8 cellular contexts compared by ENCODE assay signal in the genomic region with DNA sequence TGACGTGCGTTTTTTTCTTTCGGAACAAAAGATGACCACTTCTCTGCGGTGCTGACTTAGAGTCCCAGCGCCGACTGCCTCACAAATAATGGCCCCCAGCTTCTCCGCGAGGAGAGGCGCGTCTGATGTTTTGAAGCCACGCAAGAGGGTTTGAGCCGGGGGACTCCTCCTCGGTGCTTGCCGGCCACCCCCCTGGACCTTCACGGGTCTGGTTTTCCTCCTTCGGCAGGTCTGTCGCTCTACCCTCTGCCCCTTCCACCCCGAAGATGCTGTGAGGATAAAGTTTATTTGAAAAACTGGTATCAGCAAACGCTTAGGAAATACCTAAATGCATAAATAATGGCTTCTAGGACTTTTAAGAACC. TPM values are rescaled to one million over a fixed set of nuclear protein-coding genes. Genes with fewer than 3 reads are reported as not detected.
A peak's percentile ranks its signal among the peaks of the same experiment; 100 is the strongest.
DNase-seq lines count a peak whose midpoint lies in the region; ATAC-seq, FAIRE-seq and TF ChIP-seq lines count a peak whose summit lies in the region.

No MANE protein-coding gene starts in this region.

- H3K27me3 Mint-ChIP-seq in type B pancreatic cell: no peaks in the 10 kb centered on the region

- FAIRE-seq in GM19239 (lab: Jason Lieb, UNC): no peak

- peaks cover 27% of the 10 kb centered on the region for H3K4me1 Mint-ChIP-seq in type B pancreatic cell (ENCODE audit: unreplicated experiment)

- peak; percentile 29 for DNase-seq in AG10803 (ENCODE audit: low read depth)
- DNase-seq in ascending aorta (ENCODE audit: low spot score in 2 of 2): no peak
- no peak for DNase-seq in left lung
- DNase-seq in type B pancreatic cell (ENCODE audit: extremely low spot score, unreplicated experiment): no peak
- DNase-seq in activated gamma-delta T cell (lab: John Stamatoyannopoulos, UW): no peak
- no peak for DNase-seq in ACHN
- no peak for DNase-seq in GM19239 (ENCODE audit: insufficient read length, low spot score)

- H3K9me3 ChIP-seq in ascending aorta: no peaks in the 10 kb centered on the region
- H3K9me3 ChIP-seq in left lung: no peaks in the 10 kb centered on the region

- intact Hi-C loops in ascending aorta (cut with DNase I) (loop anchor here (1.0 to 10.0 kb wide), 3 partner anchors 12 to 399 kb away; a partner anchor contains a TSS), left lung (cut with DNase I) (no loop called here)

- peak; percentile 24 for ATAC-seq in HG02943 (IDR thresholded peaks at IDR 0.05; ENCODE audit: low read depth, unreplicated experiment)
- ATAC-seq in left lung: no peak

- peak overlapping the region; percentile 94 for H3K4me3 Mint-ChIP-seq in type B pancreatic cell

- H3K9me3 Mint-ChIP-seq in type B pancreatic cell: no peaks in the 10 kb centered on the region

- H3K36me3 ChIP-seq in ascending aorta (peaks cover 21 to 24% of the 10 kb centered on the region in 2 donors), left lung (peaks cover 0 to 24% of the 10 kb centered on the region in 2 donors)

- H3K27me3 ChIP-seq in ascending aorta (no peaks in the 10 kb centered on the region), left lung (no peaks in the 10 kb centered on the region)

- H3K4me3 ChIP-seq in AG10803 (ENCODE audit: low read length): peak overlapping the region; percentile 75
- H3K4me3 ChIP-seq in ascending aorta: peak overlapping the region; percentile 93 to 100
- H3K4me3 ChIP-seq in left lung: peak overlapping the region; percentile 97 to 98

- H3K36me3 Mint-ChIP-seq in type B pancreatic cell: peaks cover 3% of the 10 kb centered on the region

- H3K4me1 ChIP-seq in ascending aorta: peaks cover 5 to 42% of the 10 kb centered on the region in 2 donors
- peaks cover 9 to 53% of the 10 kb centered on the region in 2 donors for H3K4me1 ChIP-seq in left lung

- H3K27ac ChIP-seq in ascending aorta: peak overlapping the region; percentile 95 to 98
- H3K27ac ChIP-seq in left lung: peak overlapping the region in 1 of 2 donors; percentile 89

- TF ChIP-seq CTCF in AG10803 (conservative IDR thresholded peaks at IDR 0.05; ENCODE audit: low read length) (no peak), ascending aorta (IDR thresholded peaks at IDR 0.05) (no peak), left lung (IDR thresholded peaks at IDR 0.05) (no peak), type B pancreatic cell (conservative IDR thresholded peaks at IDR 0.05) (no peak)

- peak overlapping the region; percentile 91 for H3K27ac Mint-ChIP-seq in type B pancreatic cell

- in situ Hi-C loops in ACHN (cut with HindIII; ENCODE audit: low pct_ligation_motif_present, low pct_unique_long_range_greater_than_20kb, low sequenced_read_pairs): no loop called here

RNA-seq across cellular contexts. Expression of a gene that starts 0.6 kb away (rescaled TPM):
- 34.0 TPM for total RNA-seq in ascending aorta
- total RNA-seq in left lung: 10 to 100 TPM; 21.0 to 22.9 TPM
- 37.8 and 39.2 TPM in 2 replicates for total RNA-seq in type B pancreatic cell (ENCODE audit: low replicate concordance)

RNA-seq across cellular contexts. Expression of a gene that starts 0.8 kb away (rescaled TPM):
- total RNA-seq in ascending aorta (19.2 TPM), left lung (10 to 100 TPM; 30.1 to 31.8 TPM), type B pancreatic cell (ENCODE audit: low replicate concordance) (33.6 and 35.4 TPM in 2 replicates)

RNA-seq across cellular contexts. Expression of a gene that starts 11.9 kb away (rescaled TPM):
- total RNA-seq in ascending aorta: 67.7 TPM
- 10 to 100 TPM; 32.0 to 38.5 TPM for total RNA-seq in left lung
- 28.5 and 36.2 TPM in 2 replicates for total RNA-seq in type B pancreatic cell (ENCODE audit: low replicate concordance)

RNA-seq across cellular contexts. Expression of a gene that starts 32.9 kb away (rescaled TPM):
- 51.7 TPM for total RNA-seq in ascending aorta
- total RNA-seq in left lung: 10 to 100 TPM; 26.1 to 32.1 TPM
- total RNA-seq in type B pancreatic cell (ENCODE audit: low replicate concordance): 19.4 and 23.5 TPM in 2 replicates
